Comparison of ENCODE assay signal across 17 cellular contexts in the genomic region with DNA sequence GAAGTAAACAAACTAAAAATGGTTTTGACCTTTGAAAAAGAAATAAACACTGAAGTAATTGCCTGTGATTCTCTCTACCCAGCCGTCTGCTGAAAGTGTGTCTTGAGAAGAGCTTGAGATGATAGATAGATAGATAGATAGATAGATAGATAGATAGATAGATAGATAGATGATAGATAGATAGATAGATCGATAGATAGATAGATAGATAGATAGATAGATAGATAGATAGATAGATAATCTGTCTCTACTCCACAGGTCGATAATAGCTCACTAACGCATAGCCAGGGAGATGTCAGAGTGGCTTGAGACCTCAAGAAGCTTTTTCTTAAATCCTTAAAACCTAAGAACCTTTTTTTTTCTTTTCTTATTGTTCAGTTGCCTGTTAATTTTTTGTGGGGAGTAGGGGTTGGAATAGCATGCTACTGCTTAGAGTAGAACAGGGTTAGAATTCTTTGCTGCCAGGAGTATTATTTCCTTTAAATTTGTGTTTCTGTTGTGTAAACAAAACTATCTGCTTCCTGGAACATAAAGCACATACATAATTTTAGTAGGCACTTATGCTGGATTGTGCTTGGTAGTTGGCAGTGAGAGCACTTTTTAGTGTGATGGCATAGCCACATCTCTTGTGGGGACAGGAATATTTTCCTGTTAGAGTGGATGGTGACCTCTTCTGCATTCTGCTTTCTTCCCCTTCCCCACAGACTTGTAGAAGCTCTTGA.
"Had no signal": no experiment of that assay in that cellular context is flagged by ENCODE, and none has a peak within 500 bp of the region (broad histone marks: within the 10 kb centered on the region; RNA-seq: fewer than 3 reads in every experiment).

No MANE protein-coding gene starts in this region.

- H3K4me3 ChIP-seq: ascending aorta, esophagus squamous epithelium, neural progenitor cell, ovary, stomach, thoracic aorta had no signal

- H3K4me1 ChIP-seq: ascending aorta had no signal

- H3K27me3 ChIP-seq: ascending aorta, esophagus squamous epithelium, neural progenitor cell, ovary, stomach had no signal

- H3K36me3 ChIP-seq: neural progenitor cell, ovary, thoracic aorta had no signal

- H2AFZ ChIP-seq: neural progenitor cell had no signal

- H3K9me3 ChIP-seq: ovary had no signal

- H3K27ac Mint-ChIP-seq: activated CD4-positive, alpha-beta T cell treated with anti-CD3 and anti-CD28 coated beads, Interleukin-2, amount 10 ng/mL, durations not matched to agents 24 days and 14 days; immature natural killer cell; neural progenitor cell; T-cell; WTC11 had no signal

- DNase-seq: activated CD4-positive, alpha-beta T cell treated with anti-CD3 and anti-CD28 coated beads, Interleukin-2, amount 10 ng/mL, durations not matched to agents 24 days and 14 days; activated gamma-delta T cell treated with Interleukin-2 at 50 U/mL for 16 hours; activated T-cell treated with anti-CD3 and anti-CD28 coated beads, Interleukin-2, amount 50 U/mL, for 1 hour; esophagus squamous epithelium; foreskin fibroblast; immature natural killer cell; left cardiac atrium; ovary; stimulated activated CD4-positive, alpha-beta T cell treated with anti-CD3 and anti-CD28 coated beads, Interleukin-12 subunit alpha, Interleukin-12 subunit beta, amount 100 ng/mL, for 4 hours; stomach; T-cell had no signal

- H3K4me3 Mint-ChIP-seq: activated CD4-positive, alpha-beta T cell treated with anti-CD3 and anti-CD28 coated beads, Interleukin-2, amount 10 ng/mL, durations not matched to agents 24 days and 14 days; immature natural killer cell; neural progenitor cell; T-cell; WTC11 had no signal

- H3K4me2 ChIP-seq: neural progenitor cell had no signal

- H3K27me3 Mint-ChIP-seq: activated CD4-positive, alpha-beta T cell treated with anti-CD3 and anti-CD28 coated beads, Interleukin-2, amount 10 ng/mL, durations not matched to agents 24 days and 14 days; T-cell had no signal

- H3K9ac ChIP-seq: neural progenitor cell had no signal

- ATAC-seq: left cardiac atrium, T-cell, WTC11 had no signal

- FAIRE-seq: colon, urothelium cell line had no signal

- H3K27ac ChIP-seq: ascending aorta, esophagus squamous epithelium, neural progenitor cell, ovary, stomach, thoracic aorta had no signal

- H3K4me1 Mint-ChIP-seq: neural progenitor cell had no signal
